ENCODE assay signal across 8 cellular contexts in the genomic region with DNA sequence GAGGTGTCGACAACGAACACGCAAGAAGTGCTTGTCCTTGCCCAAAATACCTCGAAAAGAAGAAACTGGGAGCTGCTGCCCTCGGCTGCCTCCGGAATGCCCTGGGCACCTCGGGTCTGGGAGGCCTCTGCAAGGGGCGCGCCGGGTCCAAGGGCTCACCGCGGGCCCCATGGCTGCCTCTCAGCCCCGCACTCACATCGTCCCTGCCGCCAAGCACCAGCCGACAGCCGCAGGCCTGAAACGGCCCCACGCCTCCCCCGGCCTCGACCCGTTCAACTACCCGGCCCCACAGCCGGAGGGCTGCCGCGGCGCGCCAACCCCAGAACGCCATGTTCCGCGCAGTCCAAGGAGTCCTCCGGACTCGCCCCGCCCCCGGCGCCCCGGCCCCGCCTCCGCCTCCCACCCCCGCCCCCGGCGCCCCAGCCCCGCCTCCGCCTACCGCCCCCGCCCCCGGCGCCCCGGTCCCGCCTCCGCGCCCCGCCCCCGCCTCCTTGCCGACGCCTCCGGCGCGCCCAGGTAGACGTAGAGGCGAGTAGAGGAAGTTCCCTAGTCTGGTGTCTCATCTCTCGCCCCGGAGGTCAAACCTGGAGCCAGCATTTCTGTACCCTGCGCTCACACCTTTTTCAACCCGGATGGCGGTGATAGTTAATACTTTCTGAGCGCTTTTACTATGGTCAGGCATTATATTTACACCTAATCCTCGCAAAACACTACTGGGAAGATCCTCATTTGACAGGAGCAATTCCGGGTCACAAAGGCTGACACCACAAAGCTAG. TPM values are rescaled to one million over a fixed set of nuclear protein-coding genes. Genes with fewer than 3 reads are reported as not detected.
DNase-seq lines count a peak whose midpoint lies in the region; ATAC-seq and TF ChIP-seq lines count a peak whose summit lies in the region.

TSS of gene SIRT3 (minus strand) at position 345 of the 776 bp plus-strand sequence. CDS start at position 331, 14 bp downstream.

- TF ChIP-seq CTCF in fibroblast of the aortic adventitia (IDR thresholded peaks at IDR 0.05; ENCODE audit: insufficient read depth, low read length): peak; percentile 37
- TF ChIP-seq CTCF in nephron (IDR thresholded peaks at IDR 0.05; ENCODE audit: unreplicated experiment in 3 of 3): peak; percentile 12 to 26 (median 13)

- no peaks in the 10 kb centered on the region for H3K9me3 Mint-ChIP-seq in nephron
- no peaks in the 10 kb centered on the region for H3K9me3 Mint-ChIP-seq in stimulated activated naive CD8-positive, alpha-beta T cell treated with anti-CD3 and anti-CD28 coated beads, Interleukin-15, Interleukin-2, amounts not matched to agents 100 ng/mL and 50 ng/mL, for 24 hours

- peak; percentile 84 for ATAC-seq in GM21786 (IDR thresholded peaks at IDR 0.05; ENCODE audit: unreplicated experiment)

- TF ChIP-seq POLR2A in Raji (IDR thresholded peaks at IDR 0.05; ENCODE audit: insufficient read depth, low read depth, low read length): peak; percentile 70

- no peaks in the 10 kb centered on the region for H3K9me3 ChIP-seq in KOPT-K1 (ENCODE audit: insufficient read depth, low read length, poor library complexity, severe bottlenecking)

- H3K4me3 ChIP-seq in fibroblast of the aortic adventitia (ENCODE audit: low read depth, low read length): peak within 1 kb of the TSS; percentile 78

- peak within 1 kb of the TSS; percentile 85 for H3K27ac ChIP-seq in KOPT-K1 (ENCODE audit: low read depth, low read length, poor library complexity, severe bottlenecking)

- H3K36me3 Mint-ChIP-seq in nephron (ENCODE audit: low read depth): peaks cover 14% of the 10 kb centered on the region
- H3K36me3 Mint-ChIP-seq in stimulated activated naive CD8-positive, alpha-beta T cell treated with anti-CD3 and anti-CD28 coated beads, Interleukin-15, Interleukin-2, amounts not matched to agents 100 ng/mL and 50 ng/mL, for 24 hours (ENCODE audit: low read depth): peaks cover 27% of the 10 kb centered on the region

- peaks cover 28% of the 10 kb centered on the region for H3K36me3 ChIP-seq in KOPT-K1 (ENCODE audit: insufficient read depth, low read length)

- peak within 1 kb of the TSS; percentile 98 to 100 (median 99) for H3K4me3 Mint-ChIP-seq in nephron
- H3K4me3 Mint-ChIP-seq in stimulated activated naive CD8-positive, alpha-beta T cell treated with anti-CD3 and anti-CD28 coated beads, Interleukin-15, Interleukin-2, amounts not matched to agents 100 ng/mL and 50 ng/mL, for 24 hours: peak within 1 kb of the TSS; percentile 94

- H3K27me3 Mint-ChIP-seq in nephron (ENCODE audit: low read depth): no peaks in the 10 kb centered on the region
- H3K27me3 Mint-ChIP-seq in stimulated activated naive CD8-positive, alpha-beta T cell treated with anti-CD3 and anti-CD28 coated beads, Interleukin-15, Interleukin-2, amounts not matched to agents 100 ng/mL and 50 ng/mL, for 24 hours: no peaks in the 10 kb centered on the region

- peaks cover 17% of the 10 kb centered on the region for H3K4me1 Mint-ChIP-seq in nephron
- H3K4me1 Mint-ChIP-seq in stimulated activated naive CD8-positive, alpha-beta T cell treated with anti-CD3 and anti-CD28 coated beads, Interleukin-15, Interleukin-2, amounts not matched to agents 100 ng/mL and 50 ng/mL, for 24 hours (ENCODE audit: low read depth): peaks cover 49% of the 10 kb centered on the region

- H3K27ac Mint-ChIP-seq in nephron: peak within 1 kb of the TSS; percentile 95 to 99 (median 96)
- peak within 1 kb of the TSS; percentile 99 for H3K27ac Mint-ChIP-seq in stimulated activated naive CD8-positive, alpha-beta T cell treated with anti-CD3 and anti-CD28 coated beads, Interleukin-15, Interleukin-2, amounts not matched to agents 100 ng/mL and 50 ng/mL, for 24 hours

- DNase-seq in Daoy (ENCODE audit: low read depth) (peak; percentile 87), fibroblast of the aortic adventitia (ENCODE audit: low read depth) (peak; percentile 67)
- peak; percentile 74 for DNase-seq in activated T-helper 9 cell treated with anti-CD3 and anti-CD28 coated beads, Interleukin-2, amount 50 U/mL, for 16 hours (ENCODE audit: low read depth)

RNA-seq across cellular contexts. Expression of gene SIRT3, which starts in this region (rescaled TPM):
- total RNA-seq in Daoy (2014; rRNA removed; shearing (Covaris generic)): 4.9 and 5.4 TPM in 2 replicates
- 4.2 and 8.2 TPM in 2 replicates for total RNA-seq in fibroblast of the aortic adventitia (ENCODE audit: low replicate concordance)

Comparison
In these comparisons a context has a peak if more than half of its experiments do, and no peak if none do; other contexts are left out.
1. Peak in every context shown above with its lines: DNase-seq, ATAC-seq, H3K4me3 ChIP-seq and H3K27ac ChIP-seq.